In the genomic region with DNA sequence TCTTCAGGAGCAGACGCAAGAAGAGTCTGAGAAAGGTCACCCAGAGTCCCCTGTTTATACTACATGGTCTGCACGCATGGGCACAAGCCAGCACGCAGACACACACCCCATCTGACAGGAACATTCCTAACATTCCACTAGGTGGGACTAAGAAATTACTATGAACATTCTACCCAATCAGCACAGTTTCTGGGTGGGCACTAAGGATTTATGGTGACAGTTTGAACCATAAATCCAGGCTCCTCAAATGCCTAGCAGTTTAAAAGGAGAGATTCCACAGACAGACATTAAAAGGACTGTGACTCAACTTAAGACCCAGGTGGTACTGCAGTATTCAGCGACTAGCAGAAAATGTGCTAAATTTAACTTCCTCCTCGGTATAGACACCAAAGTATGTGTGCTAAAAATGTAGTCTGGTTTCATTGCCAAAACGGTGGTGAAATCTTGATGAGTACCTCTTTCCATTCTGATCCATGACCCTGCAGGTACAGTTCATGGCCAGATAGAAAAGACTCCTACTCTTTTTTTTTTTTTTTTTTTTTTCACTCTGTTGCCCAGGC, we compare ENCODE assay signal across 8 cellular contexts. TPM values are rescaled to one million over a fixed set of nuclear protein-coding genes. Genes with fewer than 3 reads are reported as not detected.
A peak's percentile ranks its signal among the peaks of the same experiment; 100 is the strongest.
DNase-seq lines count a peak whose midpoint lies in the region; ATAC-seq, FAIRE-seq and TF ChIP-seq lines count a peak whose summit lies in the region.

No MANE protein-coding gene starts in this region.

- peaks cover 31% of the 10 kb centered on the region for H3K4me1 ChIP-seq in A549
- peaks cover 6 to 15% of the 10 kb centered on the region in 2 donors for H3K4me1 ChIP-seq in ascending aorta

- no peak for TF ChIP-seq CTCF in A549 (IDR thresholded peaks at IDR 0.05)
- no peak for TF ChIP-seq CTCF in ascending aorta (IDR thresholded peaks at IDR 0.05)

- peak; percentile 93 to 94 for ATAC-seq in A549
- no peak for ATAC-seq in HG03460 (IDR thresholded peaks at IDR 0.05; ENCODE audit: unreplicated experiment)
- ATAC-seq in HG02610 (IDR thresholded peaks at IDR 0.05; ENCODE audit: unreplicated experiment): no peak

- 3% methylated on average over 6 of the region's 6 CpGs for WGBS in A549 (ENCODE audit: missing lambda C conversion rate)

- H3K9me3 ChIP-seq in A549: no peaks in the 10 kb centered on the region
- H3K9me3 ChIP-seq in ascending aorta: peaks cover 0 to 3% of the 10 kb centered on the region in 2 donors

- intact Hi-C loops in ascending aorta (cut with DNase I): loop anchor here (1.0 kb wide), 2 partner anchors 16 to 25 kb away; partner anchors contain the start of genes ABHD4 and DAD1

- H3K4me3 ChIP-seq in A549 (no peak overlapping the region), ascending aorta (no peak overlapping the region)

- H3K27ac ChIP-seq in A549 (peak overlapping the region; percentile 71 to 89), ascending aorta (peak overlapping the region; percentile 70 to 82)

- peak; percentile 49 for FAIRE-seq in A549 (lab: Jason Lieb, UNC)

- POLR2A ChIA-PET in A549 (lab: Yijun Ruan, JAX): interaction anchor here (1.7 kb wide), 1 partner anchor 37 kb away, joined by 6 read pairs; no protein-coding TSS in a partner anchor

- TF ChIP-seq POLR2A in A549 (IDR thresholded peaks at IDR 0.05; ENCODE audit: low read length): no peak

- H3K36me3 ChIP-seq in ascending aorta: peaks cover 21 to 30% of the 10 kb centered on the region in 2 donors

- no peaks in the 10 kb centered on the region for H3K27me3 ChIP-seq in ascending aorta

- peak overlapping the region; percentile 54 for H3K4me2 ChIP-seq in A549

- DNase-seq in A549 (ENCODE audit: low read depth in 1 of 2, low spot score in 1 of 2) (peak; percentile 81 to 94), HK-2 (ENCODE audit: unreplicated experiment) (peak; percentile 80), ascending aorta (ENCODE audit: low spot score in 2 of 2) (peak in 1 of 2 donors; percentile 80), left kidney (ENCODE audit: low read depth, low spot score) (peak; percentile 96), NCI-H524 (lab: John Stamatoyannopoulos, UW) (no peak), midbrain (lab: John Stamatoyannopoulos, UW) (no peak)

- peak in 1 of 2 experiments; percentile 74; a peak in 2 of 5 replicates for TF ChIP-seq EP300 in A549 (IDR thresholded peaks at IDR 0.05)

- no peak for TF ChIP-seq RAD21 in A549 (conservative IDR thresholded peaks at IDR 0.05 in 1 of 2, IDR thresholded peaks at IDR 0.05 in 1 of 2)

- CTCF ChIA-PET in A549 (lab: Yijun Ruan, JAX): interaction anchor here (0.7 to 4.6 kb wide), 5 partner anchors 14 to 120 kb away, joined by 3 to 51 read pairs (median 3); partner anchors contain the start of genes ABHD4 and OR6J1

TF ChIP-seq in A549, 52 proteins besides CTCF, POLR2A, EP300 and RAD21 (continues in another document):
- TF ChIP-seq EHMT2 (IDR thresholded peaks at IDR 0.05; ENCODE audit: low read depth) (no peak), CEBPB (IDR thresholded peaks at IDR 0.05) (peak in 1 of 2 experiments; percentile 71; a peak in 2 of 4 replicates), REST (IDR thresholded peaks at IDR 0.05) (no peak), NPAS2 (CRISPR knock-in tag; IDR thresholded peaks at IDR 0.05; ENCODE audit: borderline replicate concordance) (no peak), FOSB (CRISPR knock-in tag; IDR thresholded peaks at IDR 0.05) (0 out of 2 replicates have a peak, but pooled peaks have one; percentile 13), POLR2AphosphoS2 (conservative IDR thresholded peaks at IDR 0.05; ENCODE audit: low read length) (0 out of 2 replicates have a peak, but pooled peaks have one; percentile 57), MYC (IDR thresholded peaks at IDR 0.05; ENCODE audit: borderline replicate concordance, low read length) (peak; percentile 20; the same call in 1 of the 2 replicates), PBX3 (IDR thresholded peaks at IDR 0.05) (peak; percentile 91), ZFP36 (IDR thresholded peaks at IDR 0.05; ENCODE audit: borderline replicate concordance, partially characterized antibody) (no peak), FOXS1 (CRISPR knock-in tag; IDR thresholded peaks at IDR 0.05) (no peak; the same call in 1 of the 2 replicates), NFE2L2 (conservative IDR thresholded peaks at IDR 0.05; ENCODE audit: low read length) (no peak), ZNF302 (CRISPR knock-in tag; IDR thresholded peaks at IDR 0.05) (no peak), TFCP2L1 (CRISPR knock-in tag; IDR thresholded peaks at IDR 0.05) (no peak), BCL3 (IDR thresholded peaks at IDR 0.05) (no peak; the same call in 2 of the 3 replicates), MAZ (IDR thresholded peaks at IDR 0.05; ENCODE audit: borderline replicate concordance, low read depth, low read length) (no peak), RFX5 (IDR thresholded peaks at IDR 0.05) (no peak)
- TF ChIP-seq, protein P1, sequence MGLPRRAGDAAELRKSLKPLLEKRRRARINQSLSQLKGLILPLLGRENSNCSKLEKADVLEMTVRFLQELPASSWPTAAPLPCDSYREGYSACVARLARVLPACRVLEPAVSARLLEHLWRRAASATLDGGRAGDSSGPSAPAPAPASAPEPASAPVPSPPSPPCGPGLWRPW (IDR thresholded peaks at IDR 0.05): no peak

RNA-seq across cellular contexts. Expression of gene ABHD4, which starts 16.2 kb away (rescaled TPM):
- polyA plus RNA-seq in A549 (2011; rRNA removed) (58.3 and 75.0 TPM in 2 replicates), A549 (2017; fragmentation: RNase III; extraction: RNeasy Plus Mini Kit Qiagen cat#74134 plus additional on column Dnase treatment) (63.4 to 70.7 TPM (median 66.5 TPM) in 3 replicates)
- 70.0 and 92.8 TPM in 2 replicates for polyA plus RNA-seq in A549 (2012; cell fraction: cytosol; rRNA removed)
- polyA plus RNA-seq in A549 (2012; cell fraction: nucleus; rRNA removed): 89.5 and 91.0 TPM in 2 replicates
- polyA minus RNA-seq in A549 (2011; rRNA and poly(A)+ RNA removed): 57.6 and 74.4 TPM in 2 replicates
- total RNA-seq in ascending aorta: 33.5 TPM

RNA-seq across cellular contexts. Expression of gene DAD1, which starts 25.3 kb away (rescaled TPM):
- polyA plus RNA-seq in A549 (2011; rRNA removed): 458 and 474 TPM in 2 replicates
- polyA plus RNA-seq in A549 (2012; cell fraction: cytosol; rRNA removed): 417 and 429 TPM in 2 replicates
- 241 and 387 TPM in 2 replicates for polyA plus RNA-seq in A549 (2012; cell fraction: nucleus; rRNA removed)
- polyA plus RNA-seq in A549 (2017; fragmentation: RNase III; extraction: RNeasy Plus Mini Kit Qiagen cat#74134 plus additional on column Dnase treatment): 314 to 317 TPM (median 317 TPM) in 3 replicates
- polyA minus RNA-seq in A549 (2011; rRNA and poly(A)+ RNA removed): 144 and 183 TPM in 2 replicates
- 186 TPM for total RNA-seq in ascending aorta

RNA-seq across cellular contexts. Expression of gene OR6J1, which starts 29.8 kb away (rescaled TPM):
- polyA plus RNA-seq in A549 (2011; rRNA removed): not detected in 2 replicates
- polyA plus RNA-seq in A549 (2012; cell fraction: cytosol; rRNA removed): not detected in 2 replicates
- 0.01 TPM in 1 of 2 replicates, not detected in the other for polyA plus RNA-seq in A549 (2012; cell fraction: nucleus; rRNA removed)
- not detected in 3 replicates for polyA plus RNA-seq in A549 (2017; fragmentation: RNase III; extraction: RNeasy Plus Mini Kit Qiagen cat#74134 plus additional on column Dnase treatment)
- polyA minus RNA-seq in A549 (2011; rRNA and poly(A)+ RNA removed): 0.08 TPM in 1 of 2 replicates, not detected in the other
- not detected for total RNA-seq in ascending aorta

Comparison
In these comparisons a context has a peak if more than half of its experiments do, and no peak if none do; other contexts are left out.
1. ATAC-seq: peak in A549 (2 of 2); none in HG03460 (single experiment) and HG02610 (single experiment).
2. DNase-seq: peak in A549 (2 of 2), HK-2 (single experiment) and left kidney (single experiment); none in NCI-H524 (0 of 2) and midbrain (single experiment).